ENCODE assay signal across 11 cellular contexts in genomic region chr17:35892091-35892637, GRCh38. TPM values are rescaled to one million over a fixed set of nuclear protein-coding genes. Genes with fewer than 3 reads are reported as not detected.
A peak's percentile ranks its signal among the peaks of the same experiment; 100 is the strongest.
DNase-seq lines count a peak whose midpoint lies in the region; ATAC-seq, FAIRE-seq and TF ChIP-seq lines count a peak whose summit lies in the region.
"Had no signal": no experiment of that assay in that cellular context is flagged by ENCODE, and none has a peak within 500 bp of the region (broad histone marks: within the 10 kb centered on the region; RNA-seq: fewer than 3 reads in every experiment).

No MANE protein-coding gene starts in this region.

- H3K4me1 Mint-ChIP-seq in central memory CD8-positive, alpha-beta T cell, result peaks cover 75% of the 10 kb centered on the region

- H3K36me3 Mint-ChIP-seq in central memory CD8-positive, alpha-beta T cell (ENCODE audit: insufficient read depth), result peaks cover 10% of the 10 kb centered on the region

- no peak overlapping the region for H3K4me3 ChIP-seq in MG63

- intact Hi-C loops in left cardiac atrium (cut with DNase I), result no loop called here

- FAIRE-seq in GM19239 (lab: Jason Lieb, UNC), result no peak
- FAIRE-seq: G401.6 had no signal

- no peaks in the 10 kb centered on the region for H3K9me3 ChIP-seq in MG63

- TF ChIP-seq CTCF in GM13977 (IDR thresholded peaks at IDR 0.05; ENCODE audit: extremely low read depth, insufficient read depth, missing control alignments), result no peak

- DNase-seq in GM13977 (ENCODE audit: low spot score) (peak; percentile 62), GM19239 (ENCODE audit: insufficient read length, low spot score) (no peak), left cardiac atrium (no peak), MG63 (no peak)
- DNase-seq in central memory CD8-positive, alpha-beta T cell (ENCODE audit: low spot score in 2 of 2), result peak in 1 of 2 donors; percentile 34
- peak; percentile 15 to 52 (median 35) for DNase-seq in stimulated activated CD4-positive, alpha-beta T cell treated with anti-CD3 and anti-CD28 coated beads, Interleukin-1b, Interleukin-23, amount 100 ng/mL, for 24 hours (ENCODE audit: low read depth in 4 of 4, low spot score in 1 of 4)
- DNase-seq: effector CD8-positive, alpha-beta T cell had no signal

- no peaks in the 10 kb centered on the region for H3K36me3 ChIP-seq in MG63

- peak; percentile 86 to 88 for ATAC-seq in activated CD4-positive, CD25-positive, alpha-beta regulatory T cell treated with anti-CD3 and anti-CD28 coated beads, Interleukin-2, amount 50 U/mL, for 24 hours
- ATAC-seq in central memory CD8-positive, alpha-beta T cell (replicated peaks; ENCODE audit: extremely low read depth, poor library complexity, severe bottlenecking), result no peak
- no peak for ATAC-seq in left cardiac atrium
- ATAC-seq in GM18909 (IDR thresholded peaks at IDR 0.05; ENCODE audit: poor library complexity, unreplicated experiment), result no peak

- H3K4me3 Mint-ChIP-seq in central memory CD8-positive, alpha-beta T cell, result peak overlapping the region; percentile 16

- in situ Hi-C loops in GM13977 (cut with MboI; ENCODE audit: low pct_unique_long_range_greater_than_20kb, low sequenced_read_pairs, unreplicated experiment), result no loop called here

- no peaks in the 10 kb centered on the region for H3K27me3 Mint-ChIP-seq in central memory CD8-positive, alpha-beta T cell

- no peaks in the 10 kb centered on the region for H3K9me3 Mint-ChIP-seq in central memory CD8-positive, alpha-beta T cell

- H3K27ac Mint-ChIP-seq in central memory CD8-positive, alpha-beta T cell (ENCODE audit: low read depth), result peak overlapping the region; percentile 53

- no peaks in the 10 kb centered on the region for H3K27me3 ChIP-seq in MG63

RNA-seq across cellular contexts. Expression of gene CCL5, which starts 12.0 kb away (rescaled TPM):
- 1 to 10 TPM; 1.7 to 8.6 TPM for total RNA-seq in left cardiac atrium
- 3.0 and 4.4 TPM in 2 replicates for total RNA-seq in MG63 (2014; rRNA removed; shearing (Covaris generic); ENCODE audit: low replicate concordance)

RNA-seq across cellular contexts. Expression of gene HEATR9, which starts 23.5 kb away (rescaled TPM):
- total RNA-seq in left cardiac atrium, result not detected
- total RNA-seq in MG63 (2014; rRNA removed; shearing (Covaris generic); ENCODE audit: low replicate concordance), result not detected in 2 replicates
- total RNA-seq: lung microvascular endothelial cell had no signal

RNA-seq across cellular contexts. Expression of gene RDM1, which starts 38.4 kb away (rescaled TPM):
- not detected for total RNA-seq in left cardiac atrium
- total RNA-seq in MG63 (2014; rRNA removed; shearing (Covaris generic); ENCODE audit: low replicate concordance), result 0.89 and 2.5 TPM in 2 replicates
- total RNA-seq: lung microvascular endothelial cell had no signal

RNA-seq across cellular contexts. Expression of gene LYZL6, which starts 51.3 kb away (rescaled TPM):
- not detected for total RNA-seq in left cardiac atrium
- total RNA-seq in MG63 (2014; rRNA removed; shearing (Covaris generic); ENCODE audit: low replicate concordance), result not detected in 2 replicates
- total RNA-seq: lung microvascular endothelial cell had no signal

Comparison
In these comparisons a context has a peak if more than half of its experiments do, and no peak if none do; other contexts are left out.
1. DNase-seq: peak in GM13977 (single experiment) and stimulated activated CD4-positive, alpha-beta T cell treated with anti-CD3 and anti-CD28 coated beads, Interleukin-1b, Interleukin-23, amount 100 ng/mL, for 24 hours (4 of 4); none in GM19239 (single experiment), left cardiac atrium (single experiment) and MG63 (single experiment).
2. ATAC-seq: peak in activated CD4-positive, CD25-positive, alpha-beta regulatory T cell treated with anti-CD3 and anti-CD28 coated beads, Interleukin-2, amount 50 U/mL, for 24 hours (2 of 2); none in central memory CD8-positive, alpha-beta T cell (single experiment), left cardiac atrium (0 of 2) and GM18909 (single experiment).